8 cellular contexts compared by ENCODE assay signal in the genomic region with DNA sequence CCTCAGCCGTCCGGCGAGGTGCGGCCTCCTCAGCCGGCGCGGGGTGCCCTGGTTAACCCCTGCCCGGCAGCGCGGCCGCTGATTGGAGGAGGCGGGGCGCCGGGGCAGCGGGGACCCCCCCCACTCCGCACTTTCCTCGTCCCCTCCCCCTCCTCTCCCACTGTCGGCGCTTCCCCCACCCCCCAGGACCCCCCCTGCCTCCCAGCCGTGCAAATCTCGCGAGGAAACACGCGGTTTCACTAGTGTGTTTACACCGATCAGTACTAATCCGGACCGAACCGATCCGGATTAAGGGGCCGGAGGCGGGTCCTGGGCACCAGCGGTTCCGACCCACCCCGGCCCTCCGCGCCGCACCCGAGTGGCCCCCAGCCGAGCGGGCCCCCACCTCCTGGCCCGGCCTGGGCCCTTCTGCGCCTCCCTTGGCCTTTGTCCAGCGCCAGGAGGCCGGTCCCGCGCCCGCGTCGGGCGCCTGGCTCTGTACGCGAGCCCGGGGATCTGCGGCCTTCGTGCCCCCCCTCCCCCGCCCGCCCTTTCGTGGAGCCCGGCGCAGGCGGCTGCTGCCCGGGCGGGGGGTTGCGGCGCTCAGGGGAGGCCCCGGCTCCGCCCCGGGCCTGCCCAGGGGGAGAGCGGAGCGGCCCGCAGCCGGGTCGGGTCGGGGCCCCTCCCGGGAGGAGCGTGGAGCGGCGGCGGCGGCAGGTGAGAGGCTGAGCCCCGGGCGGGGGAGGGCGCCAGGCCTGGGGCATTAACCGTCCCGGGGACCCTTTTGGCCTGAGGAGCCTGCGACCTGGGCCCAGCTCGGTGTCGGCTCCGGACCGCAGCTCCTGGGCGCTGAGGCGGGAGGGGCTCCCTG. TPM values are rescaled to one million over a fixed set of nuclear protein-coding genes. Genes with fewer than 3 reads are reported as not detected.
DNase-seq lines count a peak whose midpoint lies in the region; ATAC-seq and TF ChIP-seq lines count a peak whose summit lies in the region.
"Not testable (repeated sequence)": the region's sequence is repeated elsewhere in the genome, so short reads cannot be mapped to it uniquely, and the experiment has no call there.

No MANE protein-coding gene starts in this region.

- DNase-seq in CD1c-positive myeloid dendritic cell (ENCODE audit: extremely low spot score): peak; percentile 79
- peak; percentile 66 for DNase-seq in HPDE6-E6E7 (ENCODE audit: extremely low spot score)
- DNase-seq in NCI-H82 treated with DMSO at 0.1 percent for 48 hours (lab: John Stamatoyannopoulos, UW; ENCODE audit: unreplicated experiment): peak; percentile 49
- DNase-seq in activated CD8-positive, alpha-beta T cell treated with anti-CD3 and anti-CD28 coated beads, Interleukin-2, amount 10 ng/mL, durations not matched to agents 7 days and 5 days: peak; percentile 78
- peak; percentile 84 for DNase-seq in lung (ENCODE audit: low spot score)
- peak; percentile 35 to 64 (median 61) for DNase-seq in stimulated activated CD4-positive, alpha-beta T cell treated with anti-CD3 and anti-CD28 coated beads, TNF-alpha, amount 100 ng/mL, for 1 hour (ENCODE audit: low read depth in 3 of 3, low spot score in 1 of 3)

- not testable (repeated sequence) for H3K9me3 ChIP-seq in ectodermal cell (ENCODE audit: control insufficient read depth, low read length); lung (ENCODE audit: control insufficient read depth in 2 of 2, insufficient read depth in 1 of 2, low read length in 1 of 2)

- not testable (repeated sequence) for TF ChIP-seq CTCF in lung (IDR thresholded peaks at IDR 0.05; ENCODE audit: control extremely low read depth, extremely low read depth)

- H3K9me3 Mint-ChIP-seq in activated CD8-positive, alpha-beta T cell treated with anti-CD3 and anti-CD28 coated beads, Interleukin-2, amount 10 ng/mL, durations not matched to agents 7 days and 5 days (ENCODE audit: insufficient read depth): not testable (repeated sequence)

- peak overlapping the region; percentile 92 for H3K4me3 Mint-ChIP-seq in activated CD8-positive, alpha-beta T cell treated with anti-CD3 and anti-CD28 coated beads, Interleukin-2, amount 10 ng/mL, durations not matched to agents 7 days and 5 days

- peaks cover 29% of the 10 kb centered on the region for H3K4me1 Mint-ChIP-seq in activated CD8-positive, alpha-beta T cell treated with anti-CD3 and anti-CD28 coated beads, Interleukin-2, amount 10 ng/mL, durations not matched to agents 7 days and 5 days (ENCODE audit: low read depth)

- H3K27me3 ChIP-seq in ectodermal cell (ENCODE audit: control insufficient read depth, insufficient read depth, low read length, poor library complexity, severe bottlenecking); lung (ENCODE audit: control insufficient read depth, insufficient read depth): not testable (repeated sequence)

- CTCF ChIA-PET in activated CD8-positive, alpha-beta T cell treated with anti-CD3 and anti-CD28 coated beads, Interleukin-2, amount 10 ng/mL, durations not matched to agents 7 days and 5 days (lab: Charles Lee): not testable (repeated sequence)

- 0% methylated on average over 92 of the region's 92 CpGs for WGBS in ectodermal cell, 2 experiments
- 1% methylated on average over 56 to 91 of the region's 92 CpGs for WGBS in lung, 2 donors

- H3K36me3 ChIP-seq in ectodermal cell (ENCODE audit: control insufficient read depth, insufficient read depth, low read length); lung (ENCODE audit: control insufficient read depth in 2 of 2, insufficient read depth in 2 of 2, low read length in 2 of 2): not testable (repeated sequence)

- POLR2A ChIA-PET in activated CD8-positive, alpha-beta T cell treated with anti-CD3 and anti-CD28 coated beads, Interleukin-2, amount 10 ng/mL, durations not matched to agents 7 days and 5 days (lab: Charles Lee): not testable (repeated sequence)

- ATAC-seq in GM19468 (IDR thresholded peaks at IDR 0.05; ENCODE audit: extremely low read depth, unreplicated experiment): peak; percentile 60
- peak; percentile 78 for ATAC-seq in activated CD8-positive, alpha-beta T cell treated with anti-CD3 and anti-CD28 coated beads, Interleukin-2, amount 10 ng/mL, durations not matched to agents 7 days and 5 days
- ATAC-seq in lung (ENCODE audit: insufficient read depth, low FRiP score): peak; percentile 88

- H3K27ac ChIP-seq in ectodermal cell (ENCODE audit: insufficient read depth, low read depth, low read length, poor library complexity, severe bottlenecking): peak overlapping the region; percentile 88
- H3K27ac ChIP-seq in lung (ENCODE audit: low read depth in 1 of 2, low read length in 1 of 2): peak overlapping the region; percentile 92 to 99

- H3K36me3 Mint-ChIP-seq in activated CD8-positive, alpha-beta T cell treated with anti-CD3 and anti-CD28 coated beads, Interleukin-2, amount 10 ng/mL, durations not matched to agents 7 days and 5 days (ENCODE audit: low read depth): peaks cover 24% of the 10 kb centered on the region

- H3K4me3 ChIP-seq in ectodermal cell (ENCODE audit: insufficient read depth, low read depth, low read length): peak overlapping the region; percentile 70
- H3K4me3 ChIP-seq in lung: peak overlapping the region; percentile 73

- H3K4me1 ChIP-seq in ectodermal cell (ENCODE audit: control insufficient read depth, insufficient read depth, low read length); lung (ENCODE audit: control insufficient read depth in 2 of 2, insufficient read depth in 2 of 2, low read length in 2 of 2): not testable (repeated sequence)

- not testable (repeated sequence) for H3K27me3 Mint-ChIP-seq in activated CD8-positive, alpha-beta T cell treated with anti-CD3 and anti-CD28 coated beads, Interleukin-2, amount 10 ng/mL, durations not matched to agents 7 days and 5 days (ENCODE audit: low read depth)

- H3K27ac Mint-ChIP-seq in activated CD8-positive, alpha-beta T cell treated with anti-CD3 and anti-CD28 coated beads, Interleukin-2, amount 10 ng/mL, durations not matched to agents 7 days and 5 days: peak overlapping the region; percentile 52

RNA-seq across cellular contexts. Expression of gene METTL2B, which starts 54.8 kb away (rescaled TPM):
- 10 to 100 TPM; 29.2 to 32.2 TPM for total RNA-seq in activated CD8-positive, alpha-beta T cell treated with anti-CD3 and anti-CD28 coated beads, Interleukin-2, amount 10 ng/mL, durations not matched to agents 7 days and 5 days
- polyA plus RNA-seq in ectodermal cell (2013, experiment 1 of 4): 36.6 TPM
- 44.4 TPM for polyA plus RNA-seq in ectodermal cell (2013, experiment 2 of 4)
- 31.9 TPM for polyA plus RNA-seq in ectodermal cell (2013, experiment 3 of 4)
- 32.1 TPM for polyA plus RNA-seq in ectodermal cell (2013, experiment 4 of 4)
- total RNA-seq in lung: 10 to 100 TPM; 19.2 to 25.0 TPM
- polyA plus RNA-seq in lung: 10 to 100 TPM; 11.5 to 12.4 TPM

Comparison
In these comparisons a context has a peak if more than half of its experiments do, and no peak if none do; other contexts are left out.
1. Peak in every context shown above with its lines: DNase-seq, ATAC-seq, H3K4me3 ChIP-seq and H3K27ac ChIP-seq.